In genomic region chr1:183180213-183180612, GRCh38 we compare ENCODE assay signal across 1 cellular context.
TF ChIP-seq lines count a peak whose summit lies in the region.

No MANE protein-coding gene starts in this region.

TF ChIP-seq in GM23338, 12 proteins besides CTCF, POLR2A, EP300 and RAD21 (continued from another document):
- TF ChIP-seq ETS1 (IDR thresholded peaks at IDR 0.05) (no peak), EZH2phosphoT487 (IDR thresholded peaks at IDR 0.05; ENCODE audit: unreplicated experiment) (no peak), ZNF331 (CRISPR knock-in tag; IDR thresholded peaks at IDR 0.05; ENCODE audit: low read depth) (no peak)
TF ChIP-seq in GM23338: peak in this region for 0.
